ENCODE assay signal across 8 cellular contexts in the genomic region with DNA sequence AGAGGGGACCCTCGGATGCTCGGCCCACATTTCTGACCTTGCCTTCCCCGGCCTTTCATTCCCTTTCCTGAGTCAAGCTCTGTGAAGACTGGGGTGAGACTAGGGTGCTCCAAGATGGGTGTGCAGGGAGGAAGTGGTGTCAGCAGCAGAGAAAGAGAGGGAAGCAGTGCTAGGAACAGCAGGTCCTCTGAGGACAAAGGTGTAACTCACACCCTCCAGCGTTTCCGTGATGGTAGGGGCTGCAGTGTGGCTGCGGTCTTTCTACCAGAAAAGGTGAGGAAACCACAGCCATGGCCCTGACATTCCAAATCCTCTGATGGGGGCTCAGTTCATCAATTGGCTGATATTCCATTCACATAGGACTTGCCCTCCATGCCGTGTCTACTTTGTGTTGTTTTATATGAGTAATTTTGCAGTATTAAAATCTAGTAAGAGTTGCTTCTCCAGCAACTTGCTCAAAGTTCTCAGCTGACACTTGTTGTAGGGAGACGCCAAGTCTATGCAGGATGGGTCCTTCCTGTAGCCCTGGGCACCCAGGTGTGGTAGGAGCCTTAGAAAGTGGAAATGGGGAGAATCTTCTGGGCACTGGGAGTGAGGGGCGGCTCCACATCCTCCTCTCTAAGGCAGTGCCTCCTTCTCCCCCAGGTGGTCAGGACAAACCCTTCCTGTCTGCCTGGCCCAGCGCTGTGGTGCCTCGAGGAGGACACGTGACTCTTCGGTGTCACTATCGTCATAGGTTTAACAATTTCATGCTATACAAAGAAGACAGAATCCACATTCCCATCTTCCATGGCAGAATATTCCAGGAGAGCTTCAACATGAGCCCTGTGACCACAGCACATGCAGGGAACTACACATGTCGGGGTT. TPM values are rescaled to one million over a fixed set of nuclear protein-coding genes. Genes with fewer than 3 reads are reported as not detected.
"Had no signal": no experiment of that assay in that cellular context is flagged by ENCODE, and none has a peak within 500 bp of the region (broad histone marks: within the 10 kb centered on the region; RNA-seq: fewer than 3 reads in every experiment).

No MANE protein-coding gene starts in this region.

- ATAC-seq: GM23338, HepG2 had no signal

- H3K4me1 Mint-ChIP-seq: GM23338, H9, IgD-negative memory B cell had no signal

- H3K4me3 Mint-ChIP-seq: GM23338, H9, IgD-negative memory B cell had no signal

- DNase-seq: H9, HCEC 1CT, KBM-7 had no signal

- H3K27ac Mint-ChIP-seq: GM23338, H9, IgD-negative memory B cell had no signal

RNA-seq across cellular contexts. Expression of a gene that starts 1.6 kb away (rescaled TPM):
- total RNA-seq: GM23338, H1, H9, HepG2, HT1080 had no signal
- polyA plus RNA-seq: GM23338, H1, HepG2 had no signal

RNA-seq across cellular contexts. Expression of a gene that starts 14.5 kb away (rescaled TPM):
- total RNA-seq: GM23338, H1, H9, HepG2, HT1080 had no signal
- polyA plus RNA-seq: GM23338, H1, HepG2, IgD-negative memory B cell had no signal

RNA-seq across cellular contexts. Expression of a gene that starts 14.6 kb away (rescaled TPM):
- total RNA-seq: GM23338, H1, H9, HepG2, HT1080 had no signal
- polyA plus RNA-seq: GM23338, H1, HepG2 had no signal

RNA-seq across cellular contexts. Expression of a gene that starts 32.3 kb away (rescaled TPM):
- total RNA-seq: GM23338, H1, H9, HepG2, HT1080 had no signal
- polyA plus RNA-seq: GM23338, H1, HepG2 had no signal

RNA-seq across cellular contexts. Expression of a gene that starts 48.3 kb away (rescaled TPM):
- total RNA-seq: GM23338, H1, H9, HepG2, HT1080 had no signal
- polyA plus RNA-seq: GM23338, H1, HepG2 had no signal
